In genomic region chr2:176936410-176936809, GRCh38 we compare ENCODE assay signal across 1 cellular context.
TF ChIP-seq lines count a peak whose summit lies in the region.

No MANE protein-coding gene starts in this region.

TF ChIP-seq in K562, 482 proteins besides CTCF, POLR2A, EP300 and RAD21 (continued from another document):
- TF ChIP-seq CHAMP1 (IDR thresholded peaks at IDR 0.05): no peak
- TF ChIP-seq CC2D1A (IDR thresholded peaks at IDR 0.05): no peak
- TF ChIP-seq ZNF695 (CRISPR knock-in tag; IDR thresholded peaks at IDR 0.05): no peak
- TF ChIP-seq KLF6 (CRISPR knock-in tag; IDR thresholded peaks at IDR 0.05; ENCODE audit: borderline replicate concordance): 0 out of 2 replicates have a peak, but pooled peaks have one; percentile 52
- TF ChIP-seq, protein P1, sequence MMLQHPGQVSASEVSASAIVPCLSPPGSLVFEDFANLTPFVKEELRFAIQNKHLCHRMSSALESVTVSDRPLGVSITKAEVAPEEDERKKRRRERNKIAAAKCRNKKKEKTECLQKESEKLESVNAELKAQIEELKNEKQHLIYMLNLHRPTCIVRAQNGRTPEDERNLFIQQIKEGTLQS (IDR thresholded peaks at IDR 0.05): no peak
- TF ChIP-seq, protein P1 (CRISPR knock-in tag; conservative IDR thresholded peaks at IDR 0.05): no peak
- TF ChIP-seq, protein P2, sequence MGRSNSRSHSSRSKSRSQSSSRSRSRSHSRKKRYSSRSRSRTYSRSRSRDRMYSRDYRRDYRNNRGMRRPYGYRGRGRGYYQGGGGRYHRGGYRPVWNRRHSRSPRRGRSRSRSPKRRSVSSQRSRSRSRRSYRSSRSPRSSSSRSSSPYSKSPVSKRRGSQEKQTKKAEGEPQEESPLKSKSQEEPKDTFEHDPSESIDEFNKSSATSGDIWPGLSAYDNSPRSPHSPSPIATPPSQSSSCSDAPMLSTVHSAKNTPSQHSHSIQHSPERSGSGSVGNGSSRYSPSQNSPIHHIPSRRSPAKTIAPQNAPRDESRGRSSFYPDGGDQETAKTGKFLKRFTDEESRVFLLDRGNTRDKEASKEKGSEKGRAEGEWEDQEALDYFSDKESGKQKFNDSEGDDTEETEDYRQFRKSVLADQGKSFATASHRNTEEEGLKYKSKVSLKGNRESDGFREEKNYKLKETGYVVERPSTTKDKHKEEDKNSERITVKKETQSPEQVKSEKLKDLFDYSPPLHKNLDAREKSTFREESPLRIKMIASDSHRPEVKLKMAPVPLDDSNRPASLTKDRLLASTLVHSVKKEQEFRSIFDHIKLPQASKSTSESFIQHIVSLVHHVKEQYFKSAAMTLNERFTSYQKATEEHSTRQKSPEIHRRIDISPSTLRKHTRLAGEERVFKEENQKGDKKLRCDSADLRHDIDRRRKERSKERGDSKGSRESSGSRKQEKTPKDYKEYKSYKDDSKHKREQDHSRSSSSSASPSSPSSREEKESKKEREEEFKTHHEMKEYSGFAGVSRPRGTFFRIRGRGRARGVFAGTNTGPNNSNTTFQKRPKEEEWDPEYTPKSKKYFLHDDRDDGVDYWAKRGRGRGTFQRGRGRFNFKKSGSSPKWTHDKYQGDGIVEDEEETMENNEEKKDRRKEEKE (IDR thresholded peaks at IDR 0.05; ENCODE audit: borderline replicate concordance in 1 of 2, control insufficient read depth in 1 of 2, low read depth in 2 of 2, low read length in 1 of 2): no peak
- TF ChIP-seq SMAD1 (IDR thresholded peaks at IDR 0.05; ENCODE audit: low read depth, low read length, partially characterized antibody): no peak
- no peak for TF ChIP-seq SAFB2 (IDR thresholded peaks at IDR 0.05; ENCODE audit: borderline replicate concordance, low read depth, low read length, severe bottlenecking)
- peak; percentile 24; the same call in 1 of the 2 replicates for TF ChIP-seq ZNF79 (CRISPR knock-in tag; IDR thresholded peaks at IDR 0.05; ENCODE audit: low read depth)
- no peak for TF ChIP-seq SRF (CRISPR knock-in tag; IDR thresholded peaks at IDR 0.05)
- TF ChIP-seq NONO (IDR thresholded peaks at IDR 0.05; ENCODE audit: low read depth in 2 of 2, low read length in 1 of 2): no peak
- no peak for TF ChIP-seq KDM4B (IDR thresholded peaks at IDR 0.05; ENCODE audit: borderline replicate concordance in 2 of 2, low read depth in 1 of 2)
- no peak for TF ChIP-seq MTF1 (CRISPR knock-in tag; IDR thresholded peaks at IDR 0.05; ENCODE audit: borderline replicate concordance)
- TF ChIP-seq CCAR2 (IDR thresholded peaks at IDR 0.05; ENCODE audit: low read depth, low read length): no peak
- TF ChIP-seq NCOA4 (IDR thresholded peaks at IDR 0.05; ENCODE audit: partially characterized antibody): no peak
